Comparison of ENCODE assay signal across 8 cellular contexts in the genomic region with DNA sequence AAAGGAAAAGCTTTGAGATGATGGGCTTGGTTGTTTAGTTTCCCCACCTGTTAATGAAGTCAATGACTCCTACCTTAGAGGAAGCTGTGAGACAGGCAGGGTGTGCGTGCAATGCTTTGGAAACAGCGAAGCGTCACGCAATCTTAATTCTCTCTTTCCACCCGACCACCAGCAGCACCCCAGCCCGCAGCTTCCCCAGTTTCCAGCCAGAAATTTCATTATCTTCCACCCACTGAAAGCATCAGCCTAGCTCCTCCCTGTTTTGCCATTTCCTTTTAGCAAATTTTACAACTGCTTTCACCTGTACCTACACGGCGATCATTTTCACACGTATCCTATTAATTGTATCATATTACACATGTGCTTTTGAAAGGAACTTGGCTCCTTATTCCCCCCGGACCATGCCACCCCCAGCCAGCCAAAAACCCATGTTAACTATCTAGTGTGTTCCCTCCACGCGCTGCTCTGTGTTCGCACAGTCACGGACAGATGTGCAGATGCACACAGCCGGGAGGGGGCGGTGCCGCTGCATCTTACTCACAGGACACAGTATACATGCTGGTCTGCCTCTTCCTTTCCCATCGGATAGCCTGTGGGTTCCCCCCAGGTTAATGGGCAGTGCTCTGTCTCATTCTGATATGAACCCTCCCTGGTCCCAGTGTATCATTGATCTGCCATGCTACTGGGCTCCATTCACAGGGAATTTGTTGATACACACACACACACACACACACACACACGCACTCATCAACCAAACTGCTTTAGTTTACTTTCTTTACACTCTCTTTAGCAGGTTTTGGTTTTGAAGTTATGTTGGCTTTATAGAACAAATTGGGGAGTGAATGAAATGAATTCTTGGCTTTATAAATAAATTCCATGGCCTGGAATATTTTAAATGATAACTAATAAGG. TPM values are rescaled to one million over a fixed set of nuclear protein-coding genes. Genes with fewer than 3 reads are reported as not detected.
DNase-seq lines count a peak whose midpoint lies in the region; ATAC-seq and TF ChIP-seq lines count a peak whose summit lies in the region.

No MANE protein-coding gene starts in this region.

- H3K9me3 Mint-ChIP-seq in CD4-positive, alpha-beta T cell = no peaks in the 10 kb centered on the region

- peaks cover 0 to 7% (median 0%) of the 10 kb centered on the region in 6 donors for H3K4me1 ChIP-seq in spleen

- ATAC-seq in CD4-positive, alpha-beta T cell (ENCODE audit: poor library complexity) = peak; percentile 81
- ATAC-seq in GM21381 (IDR thresholded peaks at IDR 0.05; ENCODE audit: unreplicated experiment) (peak; percentile 62), left cardiac atrium (peak; percentile 82), HG02678 (IDR thresholded peaks at IDR 0.05; ENCODE audit: unreplicated experiment) (no peak)

- DNase-seq in CD4-positive, alpha-beta T cell = peak; percentile 12 to 54 (median 36)
- DNase-seq in SHP77 treated with DMSO at 0.1 percent for 48 hours (lab: John Stamatoyannopoulos, UW) (peak; percentile 44), activated gamma-delta T cell (lab: John Stamatoyannopoulos, UW) (peak; percentile 16), left cardiac atrium (peak; percentile 53), spleen (peak; percentile 90)

- H3K4me3 ChIP-seq in spleen = peak overlapping the region in 1 of 8 donors; percentile 27

- H3K4me3 Mint-ChIP-seq in CD4-positive, alpha-beta T cell = peak overlapping the region; percentile 81

- intact Hi-C loops in CD4-positive, alpha-beta T cell (cut with DNase I, micrococcal nuclease) = loop anchor here (1.0 to 5.0 kb wide), 3 partner anchors 281 to 450 kb away; a partner anchor contains a TSS
- intact Hi-C loops in left cardiac atrium (cut with DNase I) (no loop called here), spleen (cut with DNase I; ENCODE audit: low total_unique reads) (loop anchor here (5.0 kb wide), 1 partner anchor 280 kb away; no protein-coding TSS in a partner anchor)

- H3K27me3 ChIP-seq in CD4-positive, alpha-beta T cell (ENCODE audit: control insufficient read depth, insufficient read depth, low read length) = no peaks in the 10 kb centered on the region
- H3K27me3 ChIP-seq in spleen (replicated peaks in 1 of 7) = no peaks in the 10 kb centered on the region

- TF ChIP-seq POLR2A in spleen (IDR thresholded peaks at IDR 0.05) = no peak

- no peaks in the 10 kb centered on the region for H3K36me3 ChIP-seq in spleen

- no peak overlapping the region for H3K27ac Mint-ChIP-seq in CD4-positive, alpha-beta T cell

- H3K4me1 Mint-ChIP-seq in CD4-positive, alpha-beta T cell (ENCODE audit: low read depth) = no peaks in the 10 kb centered on the region

- TF ChIP-seq CTCF in CD4-positive, alpha-beta T cell (IDR thresholded peaks at IDR 0.05) = no peak
- TF ChIP-seq CTCF in LNCAP (IDR thresholded peaks at IDR 0.05) (peak; percentile 79), spleen (IDR thresholded peaks at IDR 0.05 in 8 of 11, conservative IDR thresholded peaks at IDR 0.05 in 3 of 11) (peak in 9 of 11 experiments; percentile 18 to 62 (median 41))

- no peaks in the 10 kb centered on the region for H3K36me3 Mint-ChIP-seq in CD4-positive, alpha-beta T cell (ENCODE audit: low read depth)

- H3K27me3 Mint-ChIP-seq in CD4-positive, alpha-beta T cell = no peaks in the 10 kb centered on the region

- POLR2A ChIA-PET in CD4-positive, alpha-beta T cell (lab: Charles Lee) = interaction anchor here (1.1 kb wide), 1 partner anchor 282 kb away, joined by 4 read pairs; no protein-coding TSS in a partner anchor

- H3K9me3 ChIP-seq in CD4-positive, alpha-beta T cell (ENCODE audit: control insufficient read depth, low read length) = no peaks in the 10 kb centered on the region
- no peaks in the 10 kb centered on the region for H3K9me3 ChIP-seq in spleen

- WGBS in spleen, 5 donors = 53 to 66% (median 59%) methylated on average over 19 of the region's 19 CpGs

- CTCF ChIA-PET in CD4-positive, alpha-beta T cell (lab: Charles Lee) = interaction anchor here (1.0 to 1.3 kb wide), 2 partner anchors 281 to 285 kb away, joined by 4 to 8 read pairs; no protein-coding TSS in a partner anchor

- no peak overlapping the region for H3K27ac ChIP-seq in CD4-positive, alpha-beta T cell (ENCODE audit: low read depth, low read length)
- H3K27ac ChIP-seq in spleen = no peak overlapping the region

RNA-seq across cellular contexts. Expression of a gene that starts 22.4 kb away (rescaled TPM):
- total RNA-seq in CD4-positive, alpha-beta T cell = not detected
- under 1 TPM; 0.21 TPM for total RNA-seq in left cardiac atrium
- total RNA-seq in spleen = under 1 TPM in 5 of 7 donors, not detected in 2; 0.07 to 0.36 (median 0.19) TPM
- under 1 TPM; 0.10 to 0.33 (median 0.23) TPM for polyA plus RNA-seq in spleen

Comparison
In these comparisons a context has a peak if more than half of its experiments do, and no peak if none do; other contexts are left out.
1. DNase-seq: peak in every context shown above with its lines; median percentile 90 in spleen; 53 in left cardiac atrium; 44 in SHP77 treated with DMSO at 0.1 percent for 48 hours; 36 in CD4-positive, alpha-beta T cell; 16 in activated gamma-delta T cell.
2. intact Hi-C loops: an anchor here in CD4-positive, alpha-beta T cell (1.0 to 5.0 kb wide) and spleen (5.0 kb wide); none called in left cardiac atrium.